8 cellular contexts compared by ENCODE assay signal in genomic region chr9:132163457-132163875, GRCh38. TPM values are rescaled to one million over a fixed set of nuclear protein-coding genes. Genes with fewer than 3 reads are reported as not detected.
DNase-seq lines count a peak whose midpoint lies in the region; ATAC-seq and TF ChIP-seq lines count a peak whose summit lies in the region.

No MANE protein-coding gene starts in this region.

- peaks cover 5% of the 10 kb centered on the region; the same call in 1 of the 2 replicates for H3K4me1 ChIP-seq in HUES48 (ENCODE audit: control insufficient read depth, insufficient read depth, low read length)
- peaks cover 6% of the 10 kb centered on the region in 2 donors for H3K4me1 ChIP-seq in naive thymus-derived CD4-positive, alpha-beta T cell (ENCODE audit: control insufficient read depth in 2 of 2, insufficient read depth in 2 of 2, low read length in 2 of 2)

- peak; percentile 13 for DNase-seq in AG10803 (ENCODE audit: low read depth)
- DNase-seq in ecto neural progenitor cell (ENCODE audit: low spot score): peak; percentile 66
- DNase-seq in naive thymus-derived CD4-positive, alpha-beta T cell: no peak

- peaks cover 6 to 17% (median 9%) of the 10 kb centered on the region in 7 donors for H3K4me1 Mint-ChIP-seq in naive thymus-derived CD4-positive, alpha-beta T cell

- no peak for ATAC-seq in naive thymus-derived CD4-positive, alpha-beta T cell
- no peak for ATAC-seq in GM19395 (IDR thresholded peaks at IDR 0.05; ENCODE audit: unreplicated experiment)
- no peak for ATAC-seq in GM21515 (IDR thresholded peaks at IDR 0.05; ENCODE audit: unreplicated experiment)
- ATAC-seq in GM18520 (IDR thresholded peaks at IDR 0.05; ENCODE audit: unreplicated experiment): no peak
- ATAC-seq in HG03571 (IDR thresholded peaks at IDR 0.05; ENCODE audit: unreplicated experiment): no peak

- H3K9me3 Mint-ChIP-seq in naive thymus-derived CD4-positive, alpha-beta T cell: peaks cover 0 to 4% (median 0%) of the 10 kb centered on the region in 11 donors

- CTCF ChIA-PET in naive thymus-derived CD4-positive, alpha-beta T cell (lab: Charles Lee): interaction anchor here (1.0 kb wide), 1 partner anchor 73 kb away, joined by 5 read pairs; no protein-coding TSS in a partner anchor

- H3K27me3 Mint-ChIP-seq in naive thymus-derived CD4-positive, alpha-beta T cell: peaks cover 48 to 60% (median 56%) of the 10 kb centered on the region in 5 donors

- peaks cover 0 to 7% (median 4%) of the 10 kb centered on the region in 5 donors for H3K36me3 Mint-ChIP-seq in naive thymus-derived CD4-positive, alpha-beta T cell

- no peak overlapping the region for H3K9ac ChIP-seq in HUES48 (ENCODE audit: low read depth, low read length)

- H3K4me3 ChIP-seq in AG10803 (ENCODE audit: low read length): peak overlapping the region; percentile 9; the same call in 1 of the 2 replicates
- peak overlapping the region; percentile 59; the same call in 1 of the 2 replicates for H3K4me3 ChIP-seq in HUES48 (ENCODE audit: low read depth, low read length)
- H3K4me3 ChIP-seq in naive thymus-derived CD4-positive, alpha-beta T cell (ENCODE audit: low read length): no peak overlapping the region

- peak overlapping the region in 7 of 10 donors; percentile 58 to 98 (median 66) for H3K4me3 Mint-ChIP-seq in naive thymus-derived CD4-positive, alpha-beta T cell

- H3K27ac Mint-ChIP-seq in naive thymus-derived CD4-positive, alpha-beta T cell: no peak overlapping the region

- H3K27ac ChIP-seq in HUES48 (ENCODE audit: low read depth, low read length): no peak overlapping the region
- no peak overlapping the region for H3K27ac ChIP-seq in naive thymus-derived CD4-positive, alpha-beta T cell (ENCODE audit: low read depth, low read length)

- POLR2A ChIA-PET in naive thymus-derived CD4-positive, alpha-beta T cell (lab: Charles Lee): interaction anchor here (0.8 kb wide), 1 partner anchor 78 kb away, joined by 4 read pairs; no protein-coding TSS in a partner anchor

- no peaks in the 10 kb centered on the region for H3K36me3 ChIP-seq in HUES48 (ENCODE audit: control insufficient read depth, insufficient read depth, low read length)
- no peaks in the 10 kb centered on the region for H3K36me3 ChIP-seq in naive thymus-derived CD4-positive, alpha-beta T cell (ENCODE audit: control insufficient read depth in 2 of 3, insufficient read depth in 3 of 3, low read length in 3 of 3)

- peaks cover 87% of the 10 kb centered on the region for H3K27me3 ChIP-seq in HUES48 (ENCODE audit: control insufficient read depth, insufficient read depth, low read length)
- peaks cover 0 to 16% of the 10 kb centered on the region in 2 donors for H3K27me3 ChIP-seq in naive thymus-derived CD4-positive, alpha-beta T cell (ENCODE audit: control insufficient read depth in 2 of 2, insufficient read depth in 2 of 2, low read length in 2 of 2)

- H3K9me3 ChIP-seq in HUES48 (ENCODE audit: control insufficient read depth, insufficient read depth, low read length): no peaks in the 10 kb centered on the region
- no peaks in the 10 kb centered on the region for H3K9me3 ChIP-seq in naive thymus-derived CD4-positive, alpha-beta T cell (ENCODE audit: control insufficient read depth in 2 of 3, low read length in 3 of 3)

- no peak for TF ChIP-seq CTCF in AG10803 (conservative IDR thresholded peaks at IDR 0.05; ENCODE audit: low read length)

- intact Hi-C loops in naive thymus-derived CD4-positive, alpha-beta T cell (cut with micrococcal nuclease): loop anchor here (2.0 to 10.0 kb wide), 4 partner anchors 86 to 1039 kb away; partner anchors contain the start of genes GTF3C4 (in 1 of the 2), MED27 (in 1 of the 2) and NUP214 (in 1 of the 2)

RNA-seq across cellular contexts. Expression of gene NTNG2, which starts 1.6 kb away (rescaled TPM):
- 10 to 100 TPM in 1 of 5 experiments, 1 to 10 TPM in 4; 3.7 to 11.6 (median 6.0) TPM for total RNA-seq in naive thymus-derived CD4-positive, alpha-beta T cell
- 1 to 10 TPM in 1 of 2 donors, under 1 TPM in 1; 0.87 to 1.6 TPM for polyA plus RNA-seq in naive thymus-derived CD4-positive, alpha-beta T cell

Comparison
In these comparisons a context has a peak if more than half of its experiments do, and no peak if none do; other contexts are left out.
1. DNase-seq: peak in AG10803 (single experiment) and ecto neural progenitor cell (single experiment); none in naive thymus-derived CD4-positive, alpha-beta T cell (0 of 9).